In the genomic region with DNA sequence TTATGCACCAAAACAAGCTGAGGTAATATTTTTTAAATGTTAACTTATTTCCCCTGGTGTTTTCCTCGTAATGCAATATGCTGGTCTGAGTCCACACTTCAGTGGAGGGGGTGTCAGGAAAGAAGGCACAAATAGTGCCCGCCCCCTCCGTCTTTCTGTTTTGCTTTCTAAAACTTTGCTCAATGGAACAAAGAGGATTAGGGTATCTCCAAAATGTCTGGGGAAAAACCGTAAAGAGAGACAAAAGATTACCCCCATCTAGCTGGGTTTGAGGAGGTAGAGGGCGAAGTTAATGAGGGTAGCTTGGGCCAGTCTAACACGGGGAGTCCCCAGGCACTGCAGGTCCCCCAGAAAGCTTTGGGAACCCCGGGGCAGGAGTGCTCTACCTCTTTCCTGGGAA, we compare ENCODE assay signal across 22 cellular contexts.
A peak's percentile ranks its signal among the peaks of the same experiment; 100 is the strongest.
DNase-seq lines count a peak whose midpoint lies in the region; ATAC-seq, FAIRE-seq and TF ChIP-seq lines count a peak whose summit lies in the region.
"Had no signal": no experiment of that assay in that cellular context is flagged by ENCODE, and none has a peak within 500 bp of the region (broad histone marks: within the 10 kb centered on the region; RNA-seq: fewer than 3 reads in every experiment).

No MANE protein-coding gene starts in this region.

- no peak for TF ChIP-seq RAD21 in GM12878 (IDR thresholded peaks at IDR 0.05; ENCODE audit: insufficient read depth, low read depth, low read length)
- TF ChIP-seq RAD21 in SK-N-SH (IDR thresholded peaks at IDR 0.05; ENCODE audit: low read length): no peak

- SMC1A ChIA-PET in GM12878 (lab: Charles Lee; ENCODE audit: uncharacterized antibody, unreplicated experiment): interaction anchor here (0.8 to 4.0 kb wide), 19 partner anchors 9 to 157 kb away, joined by 3 to 20 read pairs (median 4); a partner anchor contains a TSS

- TF ChIP-seq EP300 in GM12878 (IDR thresholded peaks at IDR 0.05; ENCODE audit: borderline replicate concordance in 1 of 2, control insufficient read depth in 1 of 2, low read depth in 2 of 2, low read length in 2 of 2) (no peak), SK-N-SH (IDR thresholded peaks at IDR 0.05; ENCODE audit: borderline replicate concordance in 1 of 2, low read depth in 1 of 2, low read length in 1 of 2) (no peak)

- H3K27me3 ChIP-seq in GM12878 (replicated peaks in 1 of 2; ENCODE audit: control insufficient read depth in 2 of 2, insufficient read depth in 2 of 2, low read length in 1 of 2) (no peaks in the 10 kb centered on the region), SK-N-SH (ENCODE audit: insufficient read depth) (no peaks in the 10 kb centered on the region)
- H3K27me3 ChIP-seq: sigmoid colon, stomach, upper lobe of left lung had no signal

- H3K27ac ChIP-seq in GM12878 (ENCODE audit: control insufficient read depth, insufficient read depth) (no peak overlapping the region), SK-N-SH (ENCODE audit: low read depth in 2 of 2, low read length in 1 of 2) (peak overlapping the region in 1 of 2 experiments; percentile 95; a peak in 1 of 4 replicates)
- H3K27ac ChIP-seq: parathyroid adenoma, sigmoid colon, stomach, upper lobe of left lung had no signal

- intact Hi-C loops in GM12878 (cut with micrococcal nuclease; ENCODE audit: unreplicated experiment): loop anchor here (2.0 kb wide), 1 partner anchor 75 kb away; a partner anchor contains a TSS

- ATAC-seq in GM18867 (IDR thresholded peaks at IDR 0.05; ENCODE audit: unreplicated experiment) (peak; percentile 47), GM21515 (IDR thresholded peaks at IDR 0.05; ENCODE audit: unreplicated experiment) (peak; percentile 49), HG02938 (IDR thresholded peaks at IDR 0.05; ENCODE audit: unreplicated experiment) (peak; percentile 50), GM12878 (peak; percentile 78)
- ATAC-seq: naive thymus-derived CD4-positive, alpha-beta T cell had no signal

- no peaks in the 10 kb centered on the region for H4K20me1 ChIP-seq in GM12878 (ENCODE audit: control insufficient read depth, insufficient read depth)
- no peaks in the 10 kb centered on the region for H4K20me1 ChIP-seq in SK-N-SH (ENCODE audit: insufficient read depth)

- H2AFZ ChIP-seq in GM12878 (ENCODE audit: control insufficient read depth, low read depth, low read length): no peak overlapping the region
- H2AFZ ChIP-seq in SK-N-SH (ENCODE audit: low read depth): no peak overlapping the region
- H2AFZ ChIP-seq: parathyroid adenoma had no signal

- no peak overlapping the region for H3K4me3 ChIP-seq in GM12878
- H3K4me3 ChIP-seq in SK-N-SH (ENCODE audit: low read depth in 2 of 2, low read length in 1 of 2): no peak overlapping the region
- H3K4me3 ChIP-seq: sigmoid colon, stomach, upper lobe of left lung had no signal

- BruUV-seq in GM12878 (replicated peaks; lab: Mats Ljungman, UMichigan): no TSS peak

- no peak for TF ChIP-seq POLR2A in GM12878 (IDR thresholded peaks at IDR 0.05; ENCODE audit: low read depth, low read length)

- H3K9me2 ChIP-seq in SK-N-SH: no peaks in the 10 kb centered on the region

- in situ Hi-C loops in GM12878 (cut with MboI): no loop called here

- no peaks in the 10 kb centered on the region for H3F3A ChIP-seq in SK-N-SH (replicated peaks; ENCODE audit: insufficient read depth)

- DNase-seq in GM12878 (ENCODE audit: low read depth, low spot score) (no peak), SK-N-SH (no peak), RCC 7860 (ENCODE audit: low spot score) (no peak), activated gamma-delta T cell treated with Interleukin-2 at 50 U/mL for 16 hours (no peak)
- no peak for DNase-seq in stimulated activated naive CD4-positive, alpha-beta T cell (lab: John Stamatoyannopoulos, UW)
- DNase-seq: activated CD4-positive, alpha-beta T cell treated with anti-CD3 and anti-CD28 coated beads, Interleukin-2, amount 10 ng/mL, durations not matched to agents 7 days and 5 days; activated CD8-positive, alpha-beta memory T cell treated with anti-CD3 and anti-CD28 coated beads, Interleukin-2, amount 50 U/mL, for 48 hours; activated effector memory CD4-positive, alpha-beta T cell treated with anti-CD3 and anti-CD28 coated beads, Interleukin-2, amount 50 U/mL, for 16 hours; CD8-positive, alpha-beta memory T cell; DMS79; foreskin melanocyte; naive thymus-derived CD4-positive, alpha-beta T cell; NCI-H1105 treated with DMSO at 0.1 percent for 48 hours; NCI-H524; SIG-M5; sigmoid colon; stomach; upper lobe of left lung had no signal

- no peak for TF ChIP-seq CTCF in GM12878 (IDR thresholded peaks at IDR 0.05 in 2 of 3, conservative IDR thresholded peaks at IDR 0.05 in 1 of 3; ENCODE audit: control insufficient read depth in 2 of 3, extremely low read depth in 1 of 3, insufficient read depth in 1 of 3, low read depth in 3 of 3, low read length in 3 of 3)
- TF ChIP-seq CTCF in SK-N-SH (IDR thresholded peaks at IDR 0.05): no peak

- RAD21 ChIA-PET in GM12878 (lab: Charles Lee; ENCODE audit: unreplicated experiment): interaction anchor here (0.7 to 2.1 kb wide), 18 partner anchors 37 to 220 kb away, joined by 3 to 18 read pairs (median 4); a partner anchor contains a TSS

- CTCF ChIA-PET in GM12878 (lab: Yijun Ruan, JAX) (interaction anchor here (0.8 to 2.1 kb wide), 8 partner anchors 11 to 162 kb away, joined by 3 to 15 read pairs (median 4); a partner anchor contains a TSS), SK-N-SH (lab: Yijun Ruan, JAX) (interaction anchor here (2.4 kb wide), 1 partner anchor 150 kb away, joined by 10 read pairs; no protein-coding TSS in a partner anchor)

- H3K79me2 ChIP-seq in GM12878 (ENCODE audit: control insufficient read depth, insufficient read depth, low read length) (no peaks in the 10 kb centered on the region), SK-N-SH (ENCODE audit: insufficient read depth) (no peaks in the 10 kb centered on the region)
- H3K79me2 ChIP-seq: parathyroid adenoma had no signal

- no peaks in the 10 kb centered on the region for H3K9me3 ChIP-seq in GM12878 (replicated peaks; ENCODE audit: control insufficient read depth, insufficient read depth, low read length)
- no peaks in the 10 kb centered on the region for H3K9me3 ChIP-seq in SK-N-SH
- H3K9me3 ChIP-seq: sigmoid colon, stomach, upper lobe of left lung had no signal

- POLR2A ChIA-PET in GM12878 (lab: Charles Lee) (interaction anchor here (0.6 to 3.1 kb wide), 4 partner anchors 33 to 1169 kb away, joined by 3 to 9 read pairs (median 4); a partner anchor contains a TSS), SK-N-SH (lab: Yijun Ruan, JAX) (no interaction called here)

- FAIRE-seq in GM12878 (lab: Jason Lieb, UNC): no peak
- no peak for FAIRE-seq in RCC 7860 (lab: Jason Lieb, UNC)

- H3K9ac ChIP-seq in GM12878 (ENCODE audit: control insufficient read depth, insufficient read depth, low read length) (no peak overlapping the region), SK-N-SH (no peak overlapping the region)
- H3K9ac ChIP-seq: parathyroid adenoma had no signal

- WGBS in GM12878 (ENCODE audit: insufficient coverage, insufficient replicate concordance, low lambda C conversion rate, missing lambda C conversion rate): 6% methylated on average over 7 of the region's 7 CpGs
- WGBS in SK-N-SH (ENCODE audit: low lambda C conversion rate): 90% methylated on average over 6 of the region's 7 CpGs

- H3K4me2 ChIP-seq in GM12878 (ENCODE audit: control insufficient read depth, insufficient read depth) (no peak overlapping the region), SK-N-SH (no peak overlapping the region)

- H3K4me1 ChIP-seq in GM12878 (ENCODE audit: control insufficient read depth, insufficient read depth, low read length) (no peaks in the 10 kb centered on the region), SK-N-SH (ENCODE audit: control insufficient read depth in 1 of 2, insufficient read depth in 2 of 2, low read depth in 1 of 2, low read length in 1 of 2) (peaks cover 0 to 44% of the 10 kb centered on the region in 2 experiments; a peak in 2 of 4 replicates)

- H3K36me3 ChIP-seq in GM12878 (ENCODE audit: control insufficient read depth in 2 of 2, insufficient read depth in 2 of 2, low read length in 1 of 2) (no peaks in the 10 kb centered on the region), SK-N-SH (replicated peaks in 1 of 2; ENCODE audit: control insufficient read depth in 1 of 2, insufficient read depth in 2 of 2, low read length in 1 of 2) (no peaks in the 10 kb centered on the region)
- H3K36me3 ChIP-seq: sigmoid colon, stomach, upper lobe of left lung had no signal

TF ChIP-seq in GM12878, 131 proteins besides CTCF, POLR2A, EP300 and RAD21 (continues in another document):
- TF ChIP-seq MTA2 (IDR thresholded peaks at IDR 0.05; ENCODE audit: low read depth) (0 out of 2 replicates have a peak, but pooled peaks have one; percentile 3), CBX5 (IDR thresholded peaks at IDR 0.05; ENCODE audit: low read depth) (no peak)

TF ChIP-seq in SK-N-SH, 30 proteins besides CTCF, POLR2A, EP300 and RAD21:
- TF ChIP-seq FOXM1 (IDR thresholded peaks at IDR 0.05; ENCODE audit: low read depth) (no peak), RCOR1 (IDR thresholded peaks at IDR 0.05; ENCODE audit: low read length) (no peak), JUND (IDR thresholded peaks at IDR 0.05) (no peak), SIN3A (IDR thresholded peaks at IDR 0.05; ENCODE audit: borderline replicate concordance, low read depth, low read length) (no peak)
- TF ChIP-seq, protein P1, sequence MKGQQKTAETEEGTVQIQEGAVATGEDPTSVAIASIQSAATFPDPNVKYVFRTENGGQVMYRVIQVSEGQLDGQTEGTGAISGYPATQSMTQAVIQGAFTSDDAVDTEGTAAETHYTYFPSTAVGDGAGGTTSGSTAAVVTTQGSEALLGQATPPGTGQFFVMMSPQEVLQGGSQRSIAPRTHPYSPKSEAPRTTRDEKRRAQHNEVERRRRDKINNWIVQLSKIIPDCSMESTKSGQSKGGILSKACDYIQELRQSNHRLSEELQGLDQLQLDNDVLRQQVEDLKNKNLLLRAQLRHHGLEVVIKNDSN (IDR thresholded peaks at IDR 0.05; ENCODE audit: borderline replicate concordance, low read depth): no peak
